ENCODE assay signal across 1 cellular context in genomic region chr2:84293791-84294380, GRCh38.
A peak's percentile ranks its signal among the peaks of the same experiment; 100 is the strongest.
TF ChIP-seq lines count a peak whose summit lies in the region.

No MANE protein-coding gene starts in this region.

TF ChIP-seq in HepG2, 621 proteins besides CTCF, POLR2A, EP300 and RAD21 (continued from another document and continues in another):
- TF ChIP-seq, protein P1, sequence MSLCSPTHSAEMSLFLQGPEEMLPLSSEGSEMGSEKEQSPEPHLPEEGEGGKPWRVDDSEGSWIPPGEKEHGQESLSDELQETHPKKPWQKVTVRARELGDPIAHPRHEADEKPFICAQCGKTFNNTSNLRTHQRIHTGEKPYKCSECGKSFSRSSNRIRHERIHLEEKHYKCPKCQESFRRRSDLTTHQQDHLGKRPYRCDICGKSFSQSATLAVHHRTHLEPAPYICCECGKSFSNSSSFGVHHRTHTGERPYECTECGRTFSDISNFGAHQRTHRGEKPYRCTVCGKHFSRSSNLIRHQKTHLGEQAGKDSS (CRISPR knock-in tag; IDR thresholded peaks at IDR 0.05; ENCODE audit: borderline replicate concordance, low read depth): peak; percentile 51; the same call in 1 of the 2 replicates
- TF ChIP-seq ETV6 (CRISPR knock-in tag; conservative IDR thresholded peaks at IDR 0.05) (0 out of 2 replicates have a peak, but pooled peaks have one; percentile 61), ZBTB49 (CRISPR knock-in tag; IDR thresholded peaks at IDR 0.05; ENCODE audit: borderline replicate concordance) (0 out of 2 replicates have a peak, but pooled peaks have one; percentile 59), NFKBIZ (CRISPR knock-in tag; IDR thresholded peaks at IDR 0.05) (peak; percentile 70; the same call in 1 of the 2 replicates), FOXP1 (IDR thresholded peaks at IDR 0.05) (peak; percentile 86), FOXP1 (CRISPR knock-in tag; IDR thresholded peaks at IDR 0.05) (peak; percentile 99), HNF1A (IDR thresholded peaks at IDR 0.05; ENCODE audit: low read depth) (peak; percentile 90), HNF1A (CRISPR knock-in tag; IDR thresholded peaks at IDR 0.05; ENCODE audit: borderline replicate concordance) (peak; percentile 88; the same call in 1 of the 2 replicates), ZNF333 (CRISPR knock-in tag; IDR thresholded peaks at IDR 0.05; ENCODE audit: borderline replicate concordance) (no peak), ZNF432 (CRISPR knock-in tag; IDR thresholded peaks at IDR 0.05; ENCODE audit: borderline replicate concordance) (no peak), TAF15 (IDR thresholded peaks at IDR 0.05; ENCODE audit: low read depth, low read length, poor library complexity, severe bottlenecking) (no peak), SRF (IDR thresholded peaks at IDR 0.05; ENCODE audit: low read depth, low read length) (no peak), ATRX (CRISPR knock-in tag; IDR thresholded peaks at IDR 0.05; ENCODE audit: borderline replicate concordance) (no peak), ZNF577 (CRISPR knock-in tag; IDR thresholded peaks at IDR 0.05; ENCODE audit: borderline replicate concordance, low read depth) (no peak), ZNF264 (CRISPR knock-in tag; IDR thresholded peaks at IDR 0.05) (peak; percentile 97), ZNF3 (CRISPR knock-in tag; IDR thresholded peaks at IDR 0.05) (peak; percentile 88; the same call in 1 of the 2 replicates), ZFP82 (CRISPR knock-in tag; IDR thresholded peaks at IDR 0.05; ENCODE audit: borderline replicate concordance) (no peak), HMGXB4 (CRISPR knock-in tag; IDR thresholded peaks at IDR 0.05; ENCODE audit: borderline replicate concordance in 1 of 2, low read depth in 1 of 2) (peak; percentile 67 to 84; a peak in 3 of 4 replicates), ZNF280D (CRISPR knock-in tag; IDR thresholded peaks at IDR 0.05) (peak; percentile 99), ZNF296 (CRISPR knock-in tag; conservative IDR thresholded peaks at IDR 0.05) (no peak; the same call in 1 of the 2 replicates), ZNF572 (CRISPR knock-in tag; IDR thresholded peaks at IDR 0.05) (no peak), FOXK2 (IDR thresholded peaks at IDR 0.05) (peak; percentile 94), ZNF800 (CRISPR knock-in tag; IDR thresholded peaks at IDR 0.05) (no peak), PLRG1 (conservative IDR thresholded peaks at IDR 0.05) (no peak), SP5 (CRISPR knock-in tag; IDR thresholded peaks at IDR 0.05; ENCODE audit: borderline replicate concordance, low read depth) (peak; percentile 90), HDAC2 (CRISPR knock-in tag; IDR thresholded peaks at IDR 0.05) (peak; percentile 100), ZNF841 (CRISPR knock-in tag; IDR thresholded peaks at IDR 0.05; ENCODE audit: borderline replicate concordance) (no peak), ATM (IDR thresholded peaks at IDR 0.05; ENCODE audit: borderline replicate concordance) (no peak), ATF3 (CRISPR knock-in tag; IDR thresholded peaks at IDR 0.05) (peak; percentile 54)
- TF ChIP-seq, protein P2, sequence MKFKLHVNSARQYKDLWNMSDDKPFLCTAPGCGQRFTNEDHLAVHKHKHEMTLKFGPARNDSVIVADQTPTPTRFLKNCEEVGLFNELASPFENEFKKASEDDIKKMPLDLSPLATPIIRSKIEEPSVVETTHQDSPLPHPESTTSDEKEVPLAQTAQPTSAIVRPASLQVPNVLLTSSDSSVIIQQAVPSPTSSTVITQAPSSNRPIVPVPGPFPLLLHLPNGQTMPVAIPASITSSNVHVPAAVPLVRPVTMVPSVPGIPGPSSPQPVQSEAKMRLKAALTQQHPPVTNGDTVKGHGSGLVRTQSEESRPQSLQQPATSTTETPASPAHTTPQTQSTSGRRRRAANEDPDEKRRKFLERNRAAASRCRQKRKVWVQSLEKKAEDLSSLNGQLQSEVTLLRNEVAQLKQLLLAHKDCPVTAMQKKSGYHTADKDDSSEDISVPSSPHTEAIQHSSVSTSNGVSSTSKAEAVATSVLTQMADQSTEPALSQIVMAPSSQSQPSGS (CRISPR knock-in tag; IDR thresholded peaks at IDR 0.05): peak; percentile 91
- TF ChIP-seq, protein P3, sequence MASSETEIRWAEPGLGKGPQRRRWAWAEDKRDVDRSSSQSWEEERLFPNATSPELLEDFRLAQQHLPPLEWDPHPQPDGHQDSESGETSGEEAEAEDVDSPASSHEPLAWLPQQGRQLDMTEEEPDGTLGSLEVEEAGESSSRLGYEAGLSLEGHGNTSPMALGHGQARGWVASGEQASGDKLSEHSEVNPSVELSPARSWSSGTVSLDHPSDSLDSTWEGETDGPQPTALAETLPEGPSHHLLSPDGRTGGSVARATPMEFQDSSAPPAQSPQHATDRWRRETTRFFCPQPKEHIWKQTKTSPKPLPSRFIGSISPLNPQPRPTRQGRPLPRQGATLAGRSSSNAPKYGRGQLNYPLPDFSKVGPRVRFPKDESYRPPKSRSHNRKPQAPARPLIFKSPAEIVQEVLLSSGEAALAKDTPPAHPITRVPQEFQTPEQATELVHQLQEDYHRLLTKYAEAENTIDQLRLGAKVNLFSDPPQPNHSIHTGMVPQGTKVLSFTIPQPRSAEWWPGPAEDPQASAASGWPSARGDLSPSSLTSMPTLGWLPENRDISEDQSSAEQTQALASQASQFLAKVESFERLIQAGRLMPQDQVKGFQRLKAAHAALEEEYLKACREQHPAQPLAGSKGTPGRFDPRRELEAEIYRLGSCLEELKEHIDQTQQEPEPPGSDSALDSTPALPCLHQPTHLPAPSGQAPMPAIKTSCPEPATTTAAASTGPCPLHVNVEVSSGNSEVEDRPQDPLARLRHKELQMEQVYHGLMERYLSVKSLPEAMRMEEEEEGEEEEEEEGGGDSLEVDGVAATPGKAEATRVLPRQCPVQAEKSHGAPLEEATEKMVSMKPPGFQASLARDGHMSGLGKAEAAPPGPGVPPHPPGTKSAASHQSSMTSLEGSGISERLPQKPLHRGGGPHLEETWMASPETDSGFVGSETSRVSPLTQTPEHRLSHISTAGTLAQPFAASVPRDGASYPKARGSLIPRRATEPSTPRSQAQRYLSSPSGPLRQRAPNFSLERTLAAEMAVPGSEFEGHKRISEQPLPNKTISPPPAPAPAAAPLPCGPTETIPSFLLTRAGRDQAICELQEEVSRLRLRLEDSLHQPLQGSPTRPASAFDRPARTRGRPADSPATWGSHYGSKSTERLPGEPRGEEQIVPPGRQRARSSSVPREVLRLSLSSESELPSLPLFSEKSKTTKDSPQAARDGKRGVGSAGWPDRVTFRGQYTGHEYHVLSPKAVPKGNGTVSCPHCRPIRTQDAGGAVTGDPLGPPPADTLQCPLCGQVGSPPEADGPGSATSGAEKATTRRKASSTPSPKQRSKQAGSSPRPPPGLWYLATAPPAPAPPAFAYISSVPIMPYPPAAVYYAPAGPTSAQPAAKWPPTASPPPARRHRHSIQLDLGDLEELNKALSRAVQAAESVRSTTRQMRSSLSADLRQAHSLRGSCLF (CRISPR knock-in tag; IDR thresholded peaks at IDR 0.05; ENCODE audit: borderline replicate concordance): no peak
